ENCODE assay signal across 8 cellular contexts in genomic region chr17:76353004-76353598, GRCh38. TPM values are rescaled to one million over a fixed set of nuclear protein-coding genes. Genes with fewer than 3 reads are reported as not detected.
A peak's percentile ranks its signal among the peaks of the same experiment; 100 is the strongest.
DNase-seq lines count a peak whose midpoint lies in the region; ATAC-seq and TF ChIP-seq lines count a peak whose summit lies in the region.

No MANE protein-coding gene starts in this region.

- intact Hi-C loops in aorta (cut with DNase I): loop anchor here (5.0 to 10.0 kb wide), 2 partner anchors 34 to 48 kb away; partner anchors contain the start of gene QRICH2 (in 1 of the 2)

- ATAC-seq in GM18519 (IDR thresholded peaks at IDR 0.05; ENCODE audit: low FRiP score, unreplicated experiment) (peak; percentile 5), HG03095 (IDR thresholded peaks at IDR 0.05; ENCODE audit: unreplicated experiment) (peak; percentile 9), naive B cell (ENCODE audit: low read depth in 2 of 2) (peak in 1 of 2 donors; percentile 1), aorta (ENCODE audit: low FRiP score) (peak; percentile 26)

- WGBS in aorta, 2 donors: 0 to 1% methylated on average over 44 to 51 of the region's 51 CpGs

- peaks cover 18% of the 10 kb centered on the region for H3K27me3 Mint-ChIP-seq in endothelial cell (ENCODE audit: unreplicated experiment)
- H3K27me3 Mint-ChIP-seq in naive B cell: no peaks in the 10 kb centered on the region

- peak overlapping the region; percentile 59 to 80 for H3K4me3 ChIP-seq in aorta (ENCODE audit: low read length in 2 of 2)

- DNase-seq in AG08395 (ENCODE audit: low spot score) (peak; percentile 41), T-helper 22 cell (ENCODE audit: low read depth) (peak; percentile 1), endothelial cell (ENCODE audit: low spot score) (peak; percentile 38), naive B cell (peak; percentile 21), aorta (peak; percentile 59 to 80), NCI-H2196 (lab: John Stamatoyannopoulos, UW; ENCODE audit: unreplicated experiment) (no peak)

- peaks cover 20% of the 10 kb centered on the region for H3K4me1 Mint-ChIP-seq in endothelial cell (ENCODE audit: unreplicated experiment)
- peaks cover 15 to 20% (median 16%) of the 10 kb centered on the region in 3 donors for H3K4me1 Mint-ChIP-seq in naive B cell

- peak overlapping the region in 1 of 2 donors; percentile 20 for H3K27ac ChIP-seq in aorta (ENCODE audit: low read depth in 1 of 2, low read length in 2 of 2)

- H3K9me3 Mint-ChIP-seq in endothelial cell (ENCODE audit: unreplicated experiment): no peaks in the 10 kb centered on the region
- H3K9me3 Mint-ChIP-seq in naive B cell: no peaks in the 10 kb centered on the region

- H3K4me3 Mint-ChIP-seq in endothelial cell (ENCODE audit: unreplicated experiment): peak overlapping the region; percentile 99
- H3K4me3 Mint-ChIP-seq in naive B cell: peak overlapping the region; percentile 86 to 99 (median 97)

- peaks cover 0 to 2% of the 10 kb centered on the region in 2 donors for H3K27me3 ChIP-seq in aorta (ENCODE audit: control insufficient read depth in 1 of 2, insufficient read depth in 2 of 2, low read length in 1 of 2)

- no peaks in the 10 kb centered on the region for H3K36me3 ChIP-seq in aorta (ENCODE audit: control insufficient read depth in 1 of 2, insufficient read depth in 2 of 2, low read length in 1 of 2)

- H3K9me3 ChIP-seq in aorta (ENCODE audit: control insufficient read depth, low read length): no peaks in the 10 kb centered on the region

- H3K4me1 ChIP-seq in aorta (ENCODE audit: control insufficient read depth in 1 of 2, insufficient read depth in 2 of 2, low read length in 2 of 2): no peaks in the 10 kb centered on the region

- TF ChIP-seq CTCF in endothelial cell (IDR thresholded peaks at IDR 0.05; ENCODE audit: unreplicated experiment): no peak

- peak overlapping the region; percentile 78 for H3K27ac Mint-ChIP-seq in endothelial cell (ENCODE audit: unreplicated experiment)
- H3K27ac Mint-ChIP-seq in naive B cell: peak overlapping the region; percentile 64 to 98 (median 85)

- no peaks in the 10 kb centered on the region for H3K36me3 Mint-ChIP-seq in endothelial cell (ENCODE audit: low read depth, unreplicated experiment)
- no peaks in the 10 kb centered on the region for H3K36me3 Mint-ChIP-seq in naive B cell

RNA-seq across cellular contexts. Expression of gene PRPSAP1, which starts 0.6 kb away (rescaled TPM):
- total RNA-seq in endothelial cell (ENCODE audit: unreplicated experiment) (136 TPM), aorta (10 to 100 TPM; 47.2 to 64.4 TPM)
- polyA plus RNA-seq in naive B cell (ENCODE audit: low read depth in 6 of 6) (10 to 100 TPM; 46.0 to 81.3 (median 54.4) TPM), aorta (10 to 100 TPM; 29.7 to 45.2 TPM)

RNA-seq across cellular contexts. Expression of gene SPHK1, which starts 31.3 kb away (rescaled TPM):
- total RNA-seq in endothelial cell (ENCODE audit: unreplicated experiment) (15.4 TPM), aorta (10 to 100 TPM; 22.2 to 24.5 TPM)
- polyA plus RNA-seq in naive B cell (ENCODE audit: low read depth in 6 of 6) (1 to 10 TPM in 1 of 6 donors, under 1 TPM in 1, not detected in 4; 0.22 to 1.7 TPM), aorta (10 to 100 TPM in 1 of 2 donors, 1 to 10 TPM in 1; 8.6 to 13.9 TPM)

RNA-seq across cellular contexts. Expression of gene QRICH2, which starts 45.0 kb away (rescaled TPM):
- 15.0 TPM for total RNA-seq in endothelial cell (ENCODE audit: unreplicated experiment)
- polyA plus RNA-seq in naive B cell (ENCODE audit: low read depth in 6 of 6): under 1 TPM in 2 of 6 donors, not detected in 4; 0.20 to 0.38 TPM
- total RNA-seq in aorta: 1 to 10 TPM; 3.4 to 4.2 TPM
- polyA plus RNA-seq in aorta: 10 to 100 TPM in 1 of 2 donors, 1 to 10 TPM in 1; 1.4 to 12.8 TPM
